In genomic region chr4:100009490-100009889, GRCh38 we compare ENCODE assay signal across 1 cellular context.
TF ChIP-seq lines count a peak whose summit lies in the region.

No MANE protein-coding gene starts in this region.

TF ChIP-seq in SK-N-SH, 30 proteins besides CTCF, POLR2A, EP300 and RAD21 (continued from another document):
- TF ChIP-seq TCF12 (IDR thresholded peaks at IDR 0.05), result peak; percentile 22; the same call in 1 of the 2 replicates
TF ChIP-seq in SK-N-SH: peak in this region for 2.
